8 cellular contexts compared by ENCODE assay signal in genomic region chr1:2548068-2548589, GRCh38. TPM values are rescaled to one million over a fixed set of nuclear protein-coding genes. Genes with fewer than 3 reads are reported as not detected.
A peak's percentile ranks its signal among the peaks of the same experiment; 100 is the strongest.
DNase-seq lines count a peak whose midpoint lies in the region; ATAC-seq and TF ChIP-seq lines count a peak whose summit lies in the region.

No MANE protein-coding gene starts in this region.

- no peaks in the 10 kb centered on the region for H3K36me3 Mint-ChIP-seq in dendritic cell treated with granulocyte-macrophage colony-stimulating factor and Interleukin-4, amounts not matched to agents 40 ng/mL and 50 ng/mL, for 4 days (ENCODE audit: low read depth)

- no peaks in the 10 kb centered on the region for H3K36me3 ChIP-seq in liver (ENCODE audit: control insufficient read depth in 4 of 4, insufficient read depth in 3 of 4, low read depth in 1 of 4, low read length in 3 of 4)

- H3K4me1 Mint-ChIP-seq in dendritic cell treated with granulocyte-macrophage colony-stimulating factor and Interleukin-4, amounts not matched to agents 40 ng/mL and 50 ng/mL, for 4 days (ENCODE audit: low read depth), result peaks cover 55% of the 10 kb centered on the region

- peak overlapping the region; percentile 86 for H3K4me3 Mint-ChIP-seq in dendritic cell treated with granulocyte-macrophage colony-stimulating factor and Interleukin-4, amounts not matched to agents 40 ng/mL and 50 ng/mL, for 4 days

- TF ChIP-seq CTCF in HFF-Myc (IDR thresholded peaks at IDR 0.05; ENCODE audit: low read depth, low read length, missing control alignments) (peak; percentile 97), liver (IDR thresholded peaks at IDR 0.05; ENCODE audit: low read depth, low read length, missing input control) (peak; percentile 96)

- DNase-seq in Daoy (ENCODE audit: low read depth) (peak; percentile 83), HFF-Myc (ENCODE audit: extremely low read depth, low read depth) (no peak), NCI-H226 (peak; percentile 54)
- peak; percentile 84 for DNase-seq in activated CD4-positive, alpha-beta T cell treated with anti-CD3 and anti-CD28 coated beads, Interleukin-2, amount 50 U/mL, for 1 hour
- peak; percentile 85 for DNase-seq in stimulated activated CD4-positive, alpha-beta T cell treated with anti-CD3 and anti-CD28 coated beads, Interleukin-4, amount 100 ng/mL, for 24 hours

- H3K9me3 Mint-ChIP-seq in dendritic cell treated with granulocyte-macrophage colony-stimulating factor and Interleukin-4, amounts not matched to agents 40 ng/mL and 50 ng/mL, for 4 days, result no peaks in the 10 kb centered on the region

- H3K9me3 ChIP-seq in liver (ENCODE audit: control insufficient read depth in 4 of 4, low read length in 3 of 4), result no peaks in the 10 kb centered on the region

- H3K27ac ChIP-seq in liver (ENCODE audit: low read depth in 1 of 2, low read length in 2 of 2), result peak overlapping the region; percentile 96 to 99

- no peak for ATAC-seq in GM18870 (IDR thresholded peaks at IDR 0.05; ENCODE audit: unreplicated experiment)

- intact Hi-C loops in dendritic cell treated with granulocyte-macrophage colony-stimulating factor and Interleukin-4, amounts not matched to agents 40 ng/mL and 50 ng/mL, for 4 days (cut with micrococcal nuclease), result loop anchor here (1.0 to 5.0 kb wide), 4 partner anchors 8 to 351 kb away; partner anchors contain the start of genes PANK4, PRXL2B and TNFRSF14

- H3K9ac ChIP-seq in liver (ENCODE audit: low read depth in 1 of 2, low read length in 2 of 2), result peak overlapping the region; percentile 21 to 96

- peak; percentile 92 to 94 for TF ChIP-seq RAD21 in liver (IDR thresholded peaks at IDR 0.05)

- peak overlapping the region; percentile 92 for H3K27ac Mint-ChIP-seq in dendritic cell treated with granulocyte-macrophage colony-stimulating factor and Interleukin-4, amounts not matched to agents 40 ng/mL and 50 ng/mL, for 4 days

- H3K4me1 ChIP-seq in liver (ENCODE audit: control insufficient read depth in 4 of 4, insufficient read depth in 4 of 4, low read length in 3 of 4), result peaks cover 13 to 49% (median 29%) of the 10 kb centered on the region in 4 donors

- H3K4me3 ChIP-seq in HFF-Myc (replicated peaks; ENCODE audit: low read depth, low read length), result no peak overlapping the region
- H3K4me3 ChIP-seq in liver (ENCODE audit: low read depth in 1 of 3, low read length in 3 of 3), result peak overlapping the region in 1 of 3 donors; percentile 25

- H3K27me3 ChIP-seq in liver (ENCODE audit: control insufficient read depth in 4 of 4, insufficient read depth in 4 of 4, low read length in 3 of 4), result no peaks in the 10 kb centered on the region

- peaks cover 18% of the 10 kb centered on the region for H3K27me3 Mint-ChIP-seq in dendritic cell treated with granulocyte-macrophage colony-stimulating factor and Interleukin-4, amounts not matched to agents 40 ng/mL and 50 ng/mL, for 4 days

- WGBS in liver, result under 1% methylated on average over 17 of the region's 17 CpGs

TF ChIP-seq in liver, 16 proteins besides CTCF, POLR2A, EP300 and RAD21:
- TF ChIP-seq FOXA1 (IDR thresholded peaks at IDR 0.05) (no peak), MAX (IDR thresholded peaks at IDR 0.05) (peak; percentile 19)

RNA-seq across cellular contexts. Expression of gene TNFRSF14, which starts 8.0 kb away (rescaled TPM):
- total RNA-seq in Daoy (2014; rRNA removed; shearing (Covaris generic)), result 9.0 and 12.1 TPM in 2 replicates
- 10 to 100 TPM; 14.8 to 28.9 TPM for total RNA-seq in liver
- polyA plus RNA-seq in liver, result 10 to 100 TPM; 29.2 to 38.1 TPM

RNA-seq across cellular contexts. Expression of gene HES5, which starts 18.1 kb away (rescaled TPM):
- total RNA-seq in Daoy (2014; rRNA removed; shearing (Covaris generic)), result not detected in 2 replicates
- total RNA-seq in liver, result under 1 TPM; 0.08 to 0.93 TPM
- polyA plus RNA-seq in liver, result not detected

RNA-seq across cellular contexts. Expression of gene PANK4, which starts 21.7 kb away (rescaled TPM):
- 18.6 and 44.7 TPM in 2 replicates for total RNA-seq in Daoy (2014; rRNA removed; shearing (Covaris generic))
- total RNA-seq in liver, result 10 to 100 TPM; 13.6 to 26.8 TPM
- polyA plus RNA-seq in liver, result 10 to 100 TPM in 1 of 2 donors, 1 to 10 TPM in 1; 6.2 to 11.6 TPM

RNA-seq across cellular contexts. Expression of gene PRXL2B, which starts 38.4 kb away (rescaled TPM):
- total RNA-seq in Daoy (2014; rRNA removed; shearing (Covaris generic)), result 13.0 and 20.6 TPM in 2 replicates
- 10 to 100 TPM in 1 of 2 donors, 1 to 10 TPM in 1; 4.6 to 10.2 TPM for total RNA-seq in liver
- polyA plus RNA-seq in liver, result 10 to 100 TPM in 1 of 2 donors, 1 to 10 TPM in 1; 6.0 to 10.2 TPM
